In genomic region chr5:77867194-77867691, GRCh38 we compare ENCODE assay signal across 11 cellular contexts.
DNase-seq lines count a peak whose midpoint lies in the region; ATAC-seq, FAIRE-seq and TF ChIP-seq lines count a peak whose summit lies in the region.
"Had no signal": no experiment of that assay in that cellular context is flagged by ENCODE, and none has a peak within 500 bp of the region (broad histone marks: within the 10 kb centered on the region; RNA-seq: fewer than 3 reads in every experiment).

No MANE protein-coding gene starts in this region.

- H2BK5ac ChIP-seq in neuronal stem cell (ENCODE audit: low read length): no peak overlapping the region

- H3K23ac ChIP-seq in neuronal stem cell (ENCODE audit: low read depth, low read length, poor library complexity): no peak overlapping the region

- no peak overlapping the region for H3K9ac ChIP-seq in neuronal stem cell (ENCODE audit: low read depth, low read length, poor library complexity)

- no peaks in the 10 kb centered on the region for H3K79me1 ChIP-seq in neuronal stem cell (ENCODE audit: low read depth, low read length)

- H4K91ac ChIP-seq in neuronal stem cell (ENCODE audit: low read depth, low read length, poor library complexity): no peak overlapping the region

- H3K4me3 ChIP-seq in A549 (no peak overlapping the region), GM12865 (ENCODE audit: low read depth, low read length) (no peak overlapping the region), neuronal stem cell (ENCODE audit: low read length in 2 of 2) (no peak overlapping the region), suprapubic skin (no peak overlapping the region), esophagus muscularis mucosa (no peak overlapping the region)
- H3K4me3 ChIP-seq: testis had no signal

- no peak for FAIRE-seq in A549 (lab: Jason Lieb, UNC)
- FAIRE-seq: small intestine had no signal

- H3K9me3 ChIP-seq in A549: no peaks in the 10 kb centered on the region
- no peaks in the 10 kb centered on the region for H3K9me3 ChIP-seq in neuronal stem cell (replicated peaks in 1 of 2; ENCODE audit: control insufficient read depth in 2 of 2, insufficient read depth in 1 of 2, low read depth in 1 of 2, low read length in 2 of 2)
- no peaks in the 10 kb centered on the region for H3K9me3 ChIP-seq in suprapubic skin
- H3K9me3 ChIP-seq in esophagus muscularis mucosa: no peaks in the 10 kb centered on the region
- H3K9me3 ChIP-seq: testis had no signal

- TF ChIP-seq CTCF in A549 (IDR thresholded peaks at IDR 0.05): peak; percentile 41; the same call in 2 of the 3 replicates
- peak; percentile 17 for TF ChIP-seq CTCF in GM12865 (IDR thresholded peaks at IDR 0.05; ENCODE audit: insufficient read depth, low read depth, low read length, missing control alignments)
- peak; percentile 46 for TF ChIP-seq CTCF in foreskin keratinocyte (conservative IDR thresholded peaks at IDR 0.05)
- TF ChIP-seq CTCF in suprapubic skin (IDR thresholded peaks at IDR 0.05): no peak
- peak in 1 of 3 experiments; percentile 14 for TF ChIP-seq CTCF in esophagus muscularis mucosa (IDR thresholded peaks at IDR 0.05)

- H3K4me2 ChIP-seq in A549 (0 out of 3 replicates have a peak overlapping the region, but pooled peaks have one; percentile 20), neuronal stem cell (ENCODE audit: insufficient read depth, low read length, poor library complexity, severe bottlenecking) (no peak overlapping the region)

- H3K4me1 ChIP-seq in A549: peaks cover 5% of the 10 kb centered on the region; the same call in 1 of the 3 replicates
- no peaks in the 10 kb centered on the region for H3K4me1 ChIP-seq in foreskin keratinocyte
- H3K4me1 ChIP-seq in neuronal stem cell (ENCODE audit: control insufficient read depth in 2 of 2, insufficient read depth in 1 of 2, low read depth in 1 of 2, low read length in 2 of 2): peaks cover 0 to 4% of the 10 kb centered on the region in 2 donors
- no peaks in the 10 kb centered on the region for H3K4me1 ChIP-seq in suprapubic skin
- H3K4me1 ChIP-seq in esophagus muscularis mucosa: no peaks in the 10 kb centered on the region
- H3K4me1 ChIP-seq: testis had no signal

- WGBS in A549 (ENCODE audit: missing lambda C conversion rate): 5% methylated on average over 2 of the region's 2 CpGs
- no CpG with 5 or more reads among the region's 2 CpGs for WGBS in neuronal stem cell (ENCODE audit: extremely low coverage in 2 of 2, insufficient read length in 2 of 2, insufficient replicate concordance in 1 of 2), 2 donors
- 18% methylated on average over 2 of the region's 2 CpGs for WGBS in suprapubic skin
- WGBS in esophagus muscularis mucosa: 44% methylated on average over 2 of the region's 2 CpGs

- POLR2A ChIA-PET in A549 (lab: Yijun Ruan, JAX): no interaction called here

- H2AFZ ChIP-seq in neuronal stem cell (ENCODE audit: low read length): no peak overlapping the region

- no peak overlapping the region for H3K4ac ChIP-seq in neuronal stem cell (ENCODE audit: low read length)

- DNase-seq in A549 (ENCODE audit: low read depth in 1 of 2, low spot score in 1 of 2): peak; percentile 30 to 46
- DNase-seq in GM12865 (ENCODE audit: low read depth): no peak
- peak; percentile 14 for DNase-seq in RPMI7951 (ENCODE audit: low read depth)
- DNase-seq in foreskin keratinocyte: no peak
- DNase-seq in neuronal stem cell (ENCODE audit: low spot score): no peak
- DNase-seq in suprapubic skin (ENCODE audit: low spot score in 2 of 2): no peak
- no peak for DNase-seq in stimulated activated CD4-positive, alpha-beta T cell treated with anti-CD3 and anti-CD28 coated beads, Interleukin-4, amount 100 ng/mL, for 1 hour
- DNase-seq in esophagus muscularis mucosa (ENCODE audit: extremely low spot score): no peak
- DNase-seq: activated naive CD4-positive, alpha-beta T cell treated with anti-CD3 and anti-CD28 coated beads for 36 hours; small intestine; testis had no signal

- no peak overlapping the region for H3K18ac ChIP-seq in neuronal stem cell (ENCODE audit: low read length)

- TF ChIP-seq EP300 in A549 (IDR thresholded peaks at IDR 0.05) (no peak), suprapubic skin (IDR thresholded peaks at IDR 0.05) (no peak), esophagus muscularis mucosa (IDR thresholded peaks at IDR 0.05) (no peak)

- no peak overlapping the region for H2AK5ac ChIP-seq in neuronal stem cell (ENCODE audit: low read depth, low read length)

- TF ChIP-seq POLR2A in A549 (IDR thresholded peaks at IDR 0.05; ENCODE audit: low read length): no peak
- no peak for TF ChIP-seq POLR2A in suprapubic skin (IDR thresholded peaks at IDR 0.05)
- no peak for TF ChIP-seq POLR2A in esophagus muscularis mucosa (IDR thresholded peaks at IDR 0.05; ENCODE audit: low read depth)

- H3K27ac ChIP-seq in A549 (no peak overlapping the region), foreskin keratinocyte (no peak overlapping the region), neuronal stem cell (replicated peaks; ENCODE audit: low read length) (no peak overlapping the region), suprapubic skin (no peak overlapping the region), esophagus muscularis mucosa (replicated peaks in 1 of 4) (no peak overlapping the region)
- H3K27ac ChIP-seq: testis had no signal

- H3K14ac ChIP-seq in neuronal stem cell (ENCODE audit: low read length): no peak overlapping the region

- no peaks in the 10 kb centered on the region for H3K36me3 ChIP-seq in neuronal stem cell (replicated peaks in 1 of 2; ENCODE audit: control insufficient read depth in 2 of 2, insufficient read depth in 2 of 2, low read length in 2 of 2)
- H3K36me3 ChIP-seq in suprapubic skin: no peaks in the 10 kb centered on the region
- H3K36me3 ChIP-seq in esophagus muscularis mucosa: no peaks in the 10 kb centered on the region

- no peak overlapping the region for H4K8ac ChIP-seq in neuronal stem cell (ENCODE audit: low read depth, low read length)

- H2BK120ac ChIP-seq in neuronal stem cell (ENCODE audit: low read depth, low read length): no peak overlapping the region

- peak; percentile 50 to 59 for TF ChIP-seq RAD21 in A549 (conservative IDR thresholded peaks at IDR 0.05 in 1 of 2, IDR thresholded peaks at IDR 0.05 in 1 of 2)

- ATAC-seq in A549 (peak; percentile 84 to 93; a peak in 5 of 6 replicates), foreskin keratinocyte (peak; percentile 63)

- CTCF ChIA-PET in A549 (lab: Yijun Ruan, JAX): interaction anchor here (0.6 to 3.4 kb wide), 18 partner anchors 8 to 290 kb away, joined by 3 to 24 read pairs (median 4); no protein-coding TSS in a partner anchor

- no peak overlapping the region for H2BK15ac ChIP-seq in neuronal stem cell (ENCODE audit: low read length)

- H3K27me3 ChIP-seq in foreskin keratinocyte (peaks cover 30% of the 10 kb centered on the region), neuronal stem cell (ENCODE audit: control insufficient read depth in 3 of 3, insufficient read depth in 3 of 3, low read depth in 1 of 3, low read length in 3 of 3) (peaks cover 0 to 84% (median 0%) of the 10 kb centered on the region in 3 experiments), suprapubic skin (peaks cover 4% of the 10 kb centered on the region), esophagus muscularis mucosa (peaks cover 0 to 15% (median 0%) of the 10 kb centered on the region in 4 donors)
- H3K27me3 ChIP-seq: testis had no signal

- H2BK12ac ChIP-seq in neuronal stem cell (ENCODE audit: low read length): no peak overlapping the region

- intact Hi-C loops in esophagus muscularis mucosa (cut with DNase I): no loop called here

TF ChIP-seq in A549, 52 proteins besides CTCF, POLR2A, EP300 and RAD21:
- TF ChIP-seq SMC3 (IDR thresholded peaks at IDR 0.05) (peak; percentile 53), EHF (CRISPR knock-in tag; IDR thresholded peaks at IDR 0.05) (no peak)
TF ChIP-seq in A549: peak in this region for 1.

Comparison
In these comparisons a context has a peak if more than half of its experiments do, and no peak if none do; other contexts are left out.
1. DNase-seq: peak in A549 (2 of 2) and RPMI7951 (single experiment); none in GM12865 (single experiment), foreskin keratinocyte (0 of 2), neuronal stem cell (single experiment), suprapubic skin (0 of 2), stimulated activated CD4-positive, alpha-beta T cell treated with anti-CD3 and anti-CD28 coated beads, Interleukin-4, amount 100 ng/mL, for 1 hour (single experiment) and esophagus muscularis mucosa (single experiment).
2. CTCF ChIP-seq: peak in A549 (single experiment), GM12865 (single experiment) and foreskin keratinocyte (single experiment); none in suprapubic skin (0 of 2).